In genomic region chr3:133669949-133670524, GRCh38 we compare ENCODE assay signal across 32 cellular contexts.
"Had no signal": no experiment of that assay in that cellular context is flagged by ENCODE, and none has a peak within 500 bp of the region (broad histone marks: within the 10 kb centered on the region; RNA-seq: fewer than 3 reads in every experiment).

No MANE protein-coding gene starts in this region.

- H3K36me3 Mint-ChIP-seq: mesothelial cell of epicardium; natural killer cell treated with Interleukin-12 subunit alpha and Interleukin-12 subunit beta and Interleukin-15 and Interleukin-18, amount 100 ng/mL, for 72 hours; stimulated activated naive B cell treated with anti-CD40 and anti-IgM and Interleukin-4, amounts not matched to agents 10 μg/mL and 1 μg/mL and 100 μg/mL, for 72 hours had no signal

- H3K4me3 ChIP-seq: esophagus squamous epithelium, heart right ventricle, mucosa of descending colon, prostate gland, skin epidermis, thoracic aorta, tibial nerve, vagina had no signal

- H3K27ac ChIP-seq: esophagus squamous epithelium, heart right ventricle, neutrophil, parathyroid adenoma, prostate gland, skin epidermis, thoracic aorta, tibial nerve, vagina had no signal

- H3K4me1 ChIP-seq: parathyroid adenoma, prostate gland had no signal

- H3K36me3 ChIP-seq: esophagus squamous epithelium, heart right ventricle, neutrophil, prostate gland, thoracic aorta, tibial nerve, vagina had no signal

- H3K9me3 ChIP-seq: esophagus squamous epithelium, heart right ventricle, mucosa of descending colon, neutrophil, prostate gland, thoracic aorta, vagina had no signal

- DNase-seq: cortex of kidney; effector memory CD8-positive, alpha-beta T cell; erythroblast; esophagus squamous epithelium; foreskin melanocyte; glutamatergic neuron; heart right ventricle; hypothalamus; immature natural killer cell; islet precursor cell; kidney glomerular epithelial cell; left colon; left ventricle myocardium superior; mesenchymal stem cell; mucosa of descending colon; naive B cell; right cardiac atrium; stimulated activated CD4-positive, alpha-beta T cell treated with anti-CD3 and anti-CD28 coated beads, Interleukin-15, amount 100 ng/mL, for 24 hours; stimulated activated CD4-positive, alpha-beta T cell treated with anti-CD3 and anti-CD28 coated beads, Interleukin-2, amount 100 ng/mL, for 48 hours; stimulated activated naive B cell treated with anti-CD40 and anti-IgM and Interleukin-4, amounts not matched to agents 10 μg/mL and 1 μg/mL and 100 μg/mL, for 72 hours had no signal

- H3K9me3 Mint-ChIP-seq: effector memory CD8-positive, alpha-beta T cell; immature natural killer cell; mesothelial cell of epicardium; naive B cell; natural killer cell treated with Interleukin-12 subunit alpha and Interleukin-12 subunit beta and Interleukin-15 and Interleukin-18, amount 100 ng/mL, for 72 hours; neural crest cell; stimulated activated naive B cell treated with anti-CD40 and anti-IgM and Interleukin-4, amounts not matched to agents 10 μg/mL and 1 μg/mL and 100 μg/mL, for 72 hours; stimulated activated naive CD8-positive, alpha-beta T cell treated with anti-CD3 and anti-CD28 coated beads, Interleukin-15, Interleukin-2, amounts not matched to agents 100 ng/mL and 50 ng/mL, for 24 hours had no signal

- H3K4me3 Mint-ChIP-seq: effector memory CD8-positive, alpha-beta T cell; immature natural killer cell; mesothelial cell of epicardium; naive B cell; natural killer cell treated with Interleukin-12 subunit alpha and Interleukin-12 subunit beta and Interleukin-15 and Interleukin-18, amount 100 ng/mL, for 72 hours; neural crest cell; stimulated activated naive B cell treated with anti-CD40 and anti-IgM and Interleukin-4, amounts not matched to agents 10 μg/mL and 1 μg/mL and 100 μg/mL, for 72 hours; stimulated activated naive CD8-positive, alpha-beta T cell treated with anti-CD3 and anti-CD28 coated beads, Interleukin-15, Interleukin-2, amounts not matched to agents 100 ng/mL and 50 ng/mL, for 24 hours had no signal

- FAIRE-seq: endometrium had no signal

- ATAC-seq: effector memory CD8-positive, alpha-beta T cell; heart right ventricle; left colon; left ventricle myocardium superior; mucosa of descending colon; natural killer cell treated with Interleukin-12 subunit alpha and Interleukin-12 subunit beta and Interleukin-15 and Interleukin-18, amount 100 ng/mL, for 72 hours; right cardiac atrium; stimulated activated naive B cell treated with anti-CD40 and anti-IgM and Interleukin-4, amounts not matched to agents 10 μg/mL and 1 μg/mL and 100 μg/mL, for 72 hours had no signal

- H3K79me2 ChIP-seq: parathyroid adenoma had no signal

- H3K4me1 Mint-ChIP-seq: immature natural killer cell had no signal

- H2AFZ ChIP-seq: parathyroid adenoma had no signal

- H3K27ac Mint-ChIP-seq: effector memory CD8-positive, alpha-beta T cell; immature natural killer cell; mesothelial cell of epicardium; naive B cell; natural killer cell treated with Interleukin-12 subunit alpha and Interleukin-12 subunit beta and Interleukin-15 and Interleukin-18, amount 100 ng/mL, for 72 hours; stimulated activated naive B cell treated with anti-CD40 and anti-IgM and Interleukin-4, amounts not matched to agents 10 μg/mL and 1 μg/mL and 100 μg/mL, for 72 hours; stimulated activated naive CD8-positive, alpha-beta T cell treated with anti-CD3 and anti-CD28 coated beads, Interleukin-15, Interleukin-2, amounts not matched to agents 100 ng/mL and 50 ng/mL, for 24 hours had no signal
